8 cellular contexts compared by ENCODE assay signal in genomic region chr7:48088559-48089414, GRCh38. TPM values are rescaled to one million over a fixed set of nuclear protein-coding genes. Genes with fewer than 3 reads are reported as not detected.
DNase-seq lines count a peak whose midpoint lies in the region; ATAC-seq, FAIRE-seq and TF ChIP-seq lines count a peak whose summit lies in the region.

UPP1 (plus strand) TSS chr7:48089265; CDS start chr7:48094784, 5,519 bp downstream.

- 0% methylated on average over 36 to 66 of the region's 66 CpGs for WGBS in pancreas, 2 donors

- H3K27me3 Mint-ChIP-seq in activated naive CD8-positive, alpha-beta T cell = no peaks in the 10 kb centered on the region
- H3K27me3 Mint-ChIP-seq in glutamatergic neuron (ENCODE audit: unreplicated experiment) = peaks cover 3% of the 10 kb centered on the region

- no peaks in the 10 kb centered on the region for H3K27me3 ChIP-seq in pancreas
- no peaks in the 10 kb centered on the region for H3K27me3 ChIP-seq in tibial artery

- H3K4me1 ChIP-seq in ES-I3 (ENCODE audit: insufficient read depth, low read length) (peaks cover 46% of the 10 kb centered on the region), pancreas (peaks cover 2 to 16% (median 6%) of the 10 kb centered on the region in 3 donors), tibial artery (peaks cover 0 to 56% (median 43%) of the 10 kb centered on the region in 4 donors)

- H3K4me3 Mint-ChIP-seq in activated naive CD8-positive, alpha-beta T cell = peak within 1 kb of the TSS; percentile 86
- peak within 1 kb of the TSS; percentile 89 for H3K4me3 Mint-ChIP-seq in glutamatergic neuron (ENCODE audit: unreplicated experiment)

- peak within 1 kb of the TSS; percentile 89 for H3K27ac Mint-ChIP-seq in activated naive CD8-positive, alpha-beta T cell
- H3K27ac Mint-ChIP-seq in glutamatergic neuron (ENCODE audit: unreplicated experiment) = peak within 1 kb of the TSS; percentile 76

- H3K9me3 Mint-ChIP-seq in activated naive CD8-positive, alpha-beta T cell (ENCODE audit: low read depth) = no peaks in the 10 kb centered on the region
- H3K9me3 Mint-ChIP-seq in glutamatergic neuron (ENCODE audit: unreplicated experiment) = peaks cover 11% of the 10 kb centered on the region

- intact Hi-C loops in pancreas (cut with DNase I) = no loop called here
- intact Hi-C loops in tibial artery (cut with DNase I; ENCODE audit: low total_unique reads) = no loop called here

- TF ChIP-seq CTCF in glutamatergic neuron (IDR thresholded peaks at IDR 0.05; ENCODE audit: partially characterized antibody, unreplicated experiment) = no peak
- TF ChIP-seq CTCF in pancreas (IDR thresholded peaks at IDR 0.05) = no peak
- no peak for TF ChIP-seq CTCF in tibial artery (IDR thresholded peaks at IDR 0.05)

- peak; percentile 86 to 89 (median 88) for ATAC-seq in pancreas

- peak; percentile 90 for DNase-seq in GOT3 (lab: John Stamatoyannopoulos, UW)
- DNase-seq in LHCN-M2 (ENCODE audit: low read depth) = peak; percentile 98
- DNase-seq in SKM-1 treated with dmso at 0.1 percent for 144 hours (lab: John Stamatoyannopoulos, UW; ENCODE audit: unreplicated experiment) = peak; percentile 96
- DNase-seq in glutamatergic neuron = peak; percentile 89
- DNase-seq in pancreas = peak; percentile 90 to 95 (median 94)
- peak; percentile 96 for DNase-seq in tibial artery

- H3K9ac ChIP-seq in ES-I3 (ENCODE audit: low read depth, low read length) = peak within 1 kb of the TSS; percentile 95

- H3K9me3 ChIP-seq in ES-I3 (ENCODE audit: control insufficient read depth, insufficient read depth, low read length) (no peaks in the 10 kb centered on the region), pancreas (no peaks in the 10 kb centered on the region), tibial artery (no peaks in the 10 kb centered on the region)

- no peak for FAIRE-seq in pancreas (lab: Jason Lieb, UNC)

- H3K27ac ChIP-seq in pancreas (peak within 1 kb of the TSS; percentile 88 to 99 (median 96)), tibial artery (peak within 1 kb of the TSS; percentile 88 to 91)

- H3K4me3 ChIP-seq in pancreas = peak within 1 kb of the TSS; percentile 42 to 90 (median 80)
- H3K4me3 ChIP-seq in tibial artery = peak within 1 kb of the TSS; percentile 78 to 82

- peaks cover 77% of the 10 kb centered on the region for H3K4me1 Mint-ChIP-seq in activated naive CD8-positive, alpha-beta T cell (ENCODE audit: low read depth)
- H3K4me1 Mint-ChIP-seq in glutamatergic neuron (ENCODE audit: low read depth, unreplicated experiment) = peaks cover 2% of the 10 kb centered on the region

- H3K36me3 ChIP-seq in ES-I3 (ENCODE audit: insufficient read depth, low read length) (peaks cover 36% of the 10 kb centered on the region), pancreas (no peaks in the 10 kb centered on the region), tibial artery (peaks cover 0 to 21% (median 17%) of the 10 kb centered on the region in 3 donors)

- peaks cover 5% of the 10 kb centered on the region for H3K36me3 Mint-ChIP-seq in activated naive CD8-positive, alpha-beta T cell
- no peaks in the 10 kb centered on the region for H3K36me3 Mint-ChIP-seq in glutamatergic neuron (ENCODE audit: unreplicated experiment)

RNA-seq across cellular contexts. Expression of gene UPP1, which starts in this region (rescaled TPM):
- total RNA-seq in LHCN-M2 (2014; rRNA removed) (13.9 and 19.0 TPM in 2 replicates), glutamatergic neuron (ENCODE audit: unreplicated experiment) (29.8 TPM), pancreas (10 to 100 TPM in 1 of 6 donors, 1 to 10 TPM in 5; 2.6 to 13.6 (median 7.4) TPM)
- 47.8 TPM for polyA plus RNA-seq in LHCN-M2 (2012)
- 10 to 100 TPM; 20.0 to 36.3 TPM for polyA plus RNA-seq in pancreas

Comparison
In these comparisons a context has a peak if more than half of its experiments do, and no peak if none do; other contexts are left out.
1. Peak in every context shown above with its lines: DNase-seq, ATAC-seq, H3K4me3 ChIP-seq and H3K27ac ChIP-seq.